In genomic region chr7:55488221-55488620, GRCh38 we compare ENCODE assay signal across 24 cellular contexts.
DNase-seq lines count a peak whose midpoint lies in the region; ATAC-seq and TF ChIP-seq lines count a peak whose summit lies in the region.
"Had no signal": no experiment of that assay in that cellular context is flagged by ENCODE, and none has a peak within 500 bp of the region (broad histone marks: within the 10 kb centered on the region; RNA-seq: fewer than 3 reads in every experiment).

No MANE protein-coding gene starts in this region.

- H3K27ac ChIP-seq in H9 (ENCODE audit: insufficient read length, low read depth, low read length) (no peak overlapping the region), spleen (peak overlapping the region in 2 of 8 donors; percentile 9 to 40)
- H3K27ac ChIP-seq: A549, BLaER1, HL-60, suprapubic skin, uterus had no signal

- no peak overlapping the region for H2BK20ac ChIP-seq in H9 (ENCODE audit: low read depth, low read length, poor library complexity, severe bottlenecking)

- no CpG with 5 or more reads among the region's 5 CpGs for WGBS in H9 (ENCODE audit: extremely low coverage, insufficient read length, low lambda C conversion rate)
- 47 to 71% (median 61%) methylated on average over 5 of the region's 5 CpGs for WGBS in spleen, 5 donors

- ATAC-seq in GM21360 (IDR thresholded peaks at IDR 0.05; ENCODE audit: unreplicated experiment): no peak
- ATAC-seq: A549, GM23338, left cardiac atrium had no signal

- H3K27me3 Mint-ChIP-seq in activated CD4-positive, alpha-beta T cell treated with anti-CD3 and anti-CD28 coated beads, Interleukin-2, amount 10 ng/mL, durations not matched to agents 7 days and 5 days: no peaks in the 10 kb centered on the region
- no peaks in the 10 kb centered on the region; the same call in 1 of the 2 replicates for H3K27me3 Mint-ChIP-seq in H9 (ENCODE audit: low read depth)
- no peaks in the 10 kb centered on the region for H3K27me3 Mint-ChIP-seq in dendritic cell treated with granulocyte-macrophage colony-stimulating factor and Interleukin-4, amounts not matched to agents 40 ng/mL and 50 ng/mL, for 4 days

- intact Hi-C loops in dendritic cell treated with granulocyte-macrophage colony-stimulating factor and Interleukin-4, amounts not matched to agents 40 ng/mL and 50 ng/mL, for 4 days (cut with micrococcal nuclease): no loop called here
- intact Hi-C loops in spleen (cut with DNase I; ENCODE audit: low total_unique reads): no loop called here

- H3K9ac ChIP-seq in H9 (ENCODE audit: extremely low read depth, insufficient read length, low read length): no peak overlapping the region
- H3K9ac ChIP-seq: BLaER1 had no signal

- H3K27ac Mint-ChIP-seq in activated CD4-positive, alpha-beta T cell treated with anti-CD3 and anti-CD28 coated beads, Interleukin-2, amount 10 ng/mL, durations not matched to agents 7 days and 5 days: peak overlapping the region; percentile 79
- H3K27ac Mint-ChIP-seq in H9: peak overlapping the region in 2 of 3 experiments; percentile 14 to 52; a peak in 2 of 7 replicates
- peak overlapping the region; percentile 43 for H3K27ac Mint-ChIP-seq in dendritic cell treated with granulocyte-macrophage colony-stimulating factor and Interleukin-4, amounts not matched to agents 40 ng/mL and 50 ng/mL, for 4 days
- H3K27ac Mint-ChIP-seq: GM23338, mesothelial cell of epicardium had no signal

- H2BK120ac ChIP-seq in H9 (ENCODE audit: low read depth, low read length, poor library complexity, severe bottlenecking): no peak overlapping the region

- POLR2A ChIA-PET in activated CD4-positive, alpha-beta T cell treated with anti-CD3 and anti-CD28 coated beads, Interleukin-2, amount 10 ng/mL, durations not matched to agents 7 days and 5 days (lab: Charles Lee): no interaction called here

- H2AFZ ChIP-seq in H9 (ENCODE audit: low read length): no peak overlapping the region
- H2AFZ ChIP-seq: GM23338 had no signal

- TF ChIP-seq POLR2A in spleen (IDR thresholded peaks at IDR 0.05): no peak

- no peak overlapping the region for H3T11ph ChIP-seq in H9 (ENCODE audit: low read length)

- peak overlapping the region; percentile 31; the same call in 1 of the 2 replicates for H3K14ac ChIP-seq in H9 (ENCODE audit: insufficient read depth, low read length)

- no peak overlapping the region for H4K91ac ChIP-seq in H9 (ENCODE audit: insufficient read length, low read depth, low read length)

- no peak overlapping the region for H3K18ac ChIP-seq in H9 (ENCODE audit: insufficient read length, low read depth, low read length)

- H3K23me2 ChIP-seq in H9 (ENCODE audit: insufficient read length, low read depth, low read length, poor library complexity, severe bottlenecking): no peaks in the 10 kb centered on the region

- H3K56ac ChIP-seq in H9 (ENCODE audit: insufficient read length, low read depth, low read length): no peak overlapping the region

- no peak overlapping the region for H3K23ac ChIP-seq in H9 (ENCODE audit: insufficient read length, low read depth, low read length)

- H3K79me1 ChIP-seq in H9 (ENCODE audit: insufficient read depth, low read depth, low read length, poor library complexity, severe bottlenecking): no peaks in the 10 kb centered on the region

- H4K5ac ChIP-seq in H9 (ENCODE audit: insufficient read length, low read depth, low read length): no peak overlapping the region

- H2AK5ac ChIP-seq in H9 (ENCODE audit: insufficient read length, low read length): no peak overlapping the region

- DNase-seq in activated CD4-positive, alpha-beta T cell treated with anti-CD3 and anti-CD28 coated beads, Interleukin-2, amount 10 ng/mL, durations not matched to agents 7 days and 5 days: no peak
- no peak for DNase-seq in activated CD4-positive, alpha-beta T cell treated with anti-CD3 and anti-CD28 coated beads, Interleukin-2, amount 50 U/mL, for 48 hours
- DNase-seq in H9 (no peak), spleen (peak; percentile 63), medulla oblongata (ENCODE audit: extremely low spot score) (no peak), C1 segment of cervical spinal cord (lab: John Stamatoyannopoulos, UW) (no peak)
- DNase-seq: activated CD4-positive, alpha-beta T cell treated with anti-CD3 and anti-CD28 coated beads, Interleukin-2, amount 50 U/mL, for 4 hours; activated T-cell treated with anti-CD3 and anti-CD28 coated beads for 4 hours; cortex of kidney; GDM1; left cardiac atrium; MG63; NCI-H1436 treated with DMSO at 0.1 percent for 48 hours; NCI-H69; SW 1271; uterus had no signal

- no peaks in the 10 kb centered on the region for H3K9me3 Mint-ChIP-seq in activated CD4-positive, alpha-beta T cell treated with anti-CD3 and anti-CD28 coated beads, Interleukin-2, amount 10 ng/mL, durations not matched to agents 7 days and 5 days
- no peaks in the 10 kb centered on the region for H3K9me3 Mint-ChIP-seq in H9
- no peaks in the 10 kb centered on the region for H3K9me3 Mint-ChIP-seq in dendritic cell treated with granulocyte-macrophage colony-stimulating factor and Interleukin-4, amounts not matched to agents 40 ng/mL and 50 ng/mL, for 4 days
- H3K9me3 Mint-ChIP-seq: GM23338, mesothelial cell of epicardium had no signal

- no peak overlapping the region for H3K4ac ChIP-seq in H9 (ENCODE audit: low read depth, low read length)

- CTCF ChIA-PET in activated CD4-positive, alpha-beta T cell treated with anti-CD3 and anti-CD28 coated beads, Interleukin-2, amount 10 ng/mL, durations not matched to agents 7 days and 5 days (lab: Charles Lee): interaction anchor here (0.9 to 1.9 kb wide), 2 partner anchors 9 to 28 kb away, joined by 4 to 6 read pairs; no protein-coding TSS in a partner anchor

- H3K9me3 ChIP-seq in H9 (ENCODE audit: control insufficient read depth, low read depth, low read length): no peaks in the 10 kb centered on the region
- no peaks in the 10 kb centered on the region for H3K9me3 ChIP-seq in spleen
- H3K9me3 ChIP-seq: A549, BLaER1, MG63, suprapubic skin, uterus had no signal

- H4K20me1 ChIP-seq in H9 (ENCODE audit: control insufficient read depth, insufficient read depth, insufficient read length): no peaks in the 10 kb centered on the region
- H4K20me1 ChIP-seq: BLaER1 had no signal

- H3K36me3 ChIP-seq in spleen: peaks cover 0 to 100% (median 65%) of the 10 kb centered on the region in 6 donors
- H3K36me3 ChIP-seq: uterus had no signal

- no peak overlapping the region for H4K8ac ChIP-seq in H9 (replicated peaks; ENCODE audit: insufficient read length, low read depth, low read length)

- H3K4me1 ChIP-seq in H9 (ENCODE audit: insufficient read depth, low read length) (no peaks in the 10 kb centered on the region), spleen (peaks cover 0 to 17% (median 0%) of the 10 kb centered on the region in 6 donors)
- H3K4me1 ChIP-seq: A549, suprapubic skin had no signal

- H3K4me1 Mint-ChIP-seq in activated CD4-positive, alpha-beta T cell treated with anti-CD3 and anti-CD28 coated beads, Interleukin-2, amount 10 ng/mL, durations not matched to agents 7 days and 5 days: peaks cover 57% of the 10 kb centered on the region
- no peaks in the 10 kb centered on the region for H3K4me1 Mint-ChIP-seq in H9
- peaks cover 18% of the 10 kb centered on the region for H3K4me1 Mint-ChIP-seq in dendritic cell treated with granulocyte-macrophage colony-stimulating factor and Interleukin-4, amounts not matched to agents 40 ng/mL and 50 ng/mL, for 4 days (ENCODE audit: low read depth)

- H3K4me3 Mint-ChIP-seq in activated CD4-positive, alpha-beta T cell treated with anti-CD3 and anti-CD28 coated beads, Interleukin-2, amount 10 ng/mL, durations not matched to agents 7 days and 5 days: no peak overlapping the region
- H3K4me3 Mint-ChIP-seq in H9: no peak overlapping the region
- no peak overlapping the region for H3K4me3 Mint-ChIP-seq in dendritic cell treated with granulocyte-macrophage colony-stimulating factor and Interleukin-4, amounts not matched to agents 40 ng/mL and 50 ng/mL, for 4 days
- H3K4me3 Mint-ChIP-seq: GM23338, mesothelial cell of epicardium had no signal

- no peak overlapping the region for H2BK12ac ChIP-seq in H9 (ENCODE audit: insufficient read length, low read depth, low read length)

- TF ChIP-seq CTCF in H9 (conservative IDR thresholded peaks at IDR 0.05) (no peak), spleen (IDR thresholded peaks at IDR 0.05 in 8 of 11, conservative IDR thresholded peaks at IDR 0.05 in 3 of 11) (no peak)

- H3K4me2 ChIP-seq in H9 (ENCODE audit: insufficient read depth, insufficient read length, low read length): no peak overlapping the region
- H3K4me2 ChIP-seq: A549, BLaER1, GM23338 had no signal

- H3K4me3 ChIP-seq in spleen: no peak overlapping the region
- H3K4me3 ChIP-seq: A549, BLaER1, GM23338, MG63, suprapubic skin, uterus had no signal

- H3K27me3 ChIP-seq in H9 (ENCODE audit: insufficient read depth, low read length) (no peaks in the 10 kb centered on the region), spleen (replicated peaks in 1 of 7) (no peaks in the 10 kb centered on the region)
- H3K27me3 ChIP-seq: BLaER1, MG63, suprapubic skin, uterus had no signal

- no peaks in the 10 kb centered on the region for H3K79me2 ChIP-seq in H9 (ENCODE audit: insufficient read depth, low read length)

- H2BK5ac ChIP-seq in H9 (ENCODE audit: insufficient read length, low read length): no peak overlapping the region

- peaks cover 67% of the 10 kb centered on the region for H3K36me3 Mint-ChIP-seq in activated CD4-positive, alpha-beta T cell treated with anti-CD3 and anti-CD28 coated beads, Interleukin-2, amount 10 ng/mL, durations not matched to agents 7 days and 5 days (ENCODE audit: low read depth)
- H3K36me3 Mint-ChIP-seq in H9 (ENCODE audit: insufficient read depth in 1 of 3, low read depth in 3 of 3): peaks cover 20 to 51% (median 34%) of the 10 kb centered on the region in 3 experiments
- peaks cover 100% of the 10 kb centered on the region for H3K36me3 Mint-ChIP-seq in dendritic cell treated with granulocyte-macrophage colony-stimulating factor and Interleukin-4, amounts not matched to agents 40 ng/mL and 50 ng/mL, for 4 days (ENCODE audit: low read depth)

- no peak overlapping the region for H2BK15ac ChIP-seq in H9 (ENCODE audit: low read depth, low read length)
